Comparison of ENCODE assay signal across 16 cellular contexts in genomic region chr16:69201291-69201690, GRCh38.
"Had no signal": no experiment of that assay in that cellular context is flagged by ENCODE, and none has a peak within 500 bp of the region (broad histone marks: within the 10 kb centered on the region; RNA-seq: fewer than 3 reads in every experiment).

No MANE protein-coding gene starts in this region.

- ATAC-seq: activated CD8-positive, alpha-beta T cell treated with anti-CD3 and anti-CD28 coated beads, Interleukin-2, amount 10 ng/mL, durations not matched to agents 7 days and 5 days; activated naive CD8-positive, alpha-beta T cell treated with anti-CD3 and anti-CD28 coated beads, Interleukin-2, amount 50 U/mL, for 24 hours; gastrocnemius medialis; heart left ventricle; stimulated activated naive B cell treated with anti-CD40 and anti-IgM and Interleukin-4, amounts not matched to agents 10 μg/mL and 1 μg/mL and 100 μg/mL, for 72 hours had no signal

- H3K9me3 Mint-ChIP-seq: activated naive CD8-positive, alpha-beta T cell treated with anti-CD3 and anti-CD28 coated beads, Interleukin-2, amount 50 U/mL, for 24 hours; dendritic cell treated with granulocyte-macrophage colony-stimulating factor and Interleukin-4, amounts not matched to agents 40 ng/mL and 50 ng/mL, for 4 days; stimulated activated naive B cell treated with anti-CD40 and anti-IgM and Interleukin-4, amounts not matched to agents 10 μg/mL and 1 μg/mL and 100 μg/mL, for 72 hours; T-helper 1 cell treated with Interleukin-12 subunit alpha and Interleukin-12 subunit beta and Interleukin-4 antibody, amounts not matched to agents 30 μg/mL and 1 μg/mL, for 36 hours had no signal

- H3K36me3 Mint-ChIP-seq: stimulated activated naive B cell treated with anti-CD40 and anti-IgM and Interleukin-4, amounts not matched to agents 10 μg/mL and 1 μg/mL and 100 μg/mL, for 72 hours had no signal

- H3K4me3 Mint-ChIP-seq: activated CD8-positive, alpha-beta T cell treated with anti-CD3 and anti-CD28 coated beads, Interleukin-2, amount 10 ng/mL, durations not matched to agents 7 days and 5 days; activated naive CD8-positive, alpha-beta T cell treated with anti-CD3 and anti-CD28 coated beads, Interleukin-2, amount 50 U/mL, for 24 hours; dendritic cell treated with granulocyte-macrophage colony-stimulating factor and Interleukin-4, amounts not matched to agents 40 ng/mL and 50 ng/mL, for 4 days; stimulated activated naive B cell treated with anti-CD40 and anti-IgM and Interleukin-4, amounts not matched to agents 10 μg/mL and 1 μg/mL and 100 μg/mL, for 72 hours; T-helper 1 cell treated with Interleukin-12 subunit alpha and Interleukin-12 subunit beta and Interleukin-4 antibody, amounts not matched to agents 30 μg/mL and 1 μg/mL, for 36 hours had no signal

- H3K4me3 ChIP-seq: ascending aorta, gastrocnemius medialis, heart left ventricle, skin epidermis, transverse colon had no signal

- H3K27me3 Mint-ChIP-seq: activated naive CD8-positive, alpha-beta T cell treated with anti-CD3 and anti-CD28 coated beads, Interleukin-2, amount 50 U/mL, for 24 hours; stimulated activated naive B cell treated with anti-CD40 and anti-IgM and Interleukin-4, amounts not matched to agents 10 μg/mL and 1 μg/mL and 100 μg/mL, for 72 hours had no signal

- H3K9me3 ChIP-seq: ascending aorta, gastrocnemius medialis, heart left ventricle, transverse colon had no signal

- H3K36me3 ChIP-seq: ascending aorta, gastrocnemius medialis, heart left ventricle, transverse colon had no signal

- DNase-seq: activated CD4-positive, alpha-beta T cell treated with anti-CD3 and anti-CD28 coated beads for 4 hours; activated CD8-positive, alpha-beta T cell treated with anti-CD3 and anti-CD28 coated beads, Interleukin-2, amount 10 ng/mL, durations not matched to agents 7 days and 5 days; activated naive CD4-positive, alpha-beta T cell; activated naive CD8-positive, alpha-beta T cell treated with anti-CD3 and anti-CD28 coated beads, Interleukin-2, amount 50 U/mL, for 24 hours; effector memory CD4-positive, alpha-beta T cell; gastrocnemius medialis; heart left ventricle; stimulated activated CD4-positive, alpha-beta T cell treated with anti-CD3 and anti-CD28 coated beads, Interleukin-15, amount 100 ng/mL, for 24 hours; stimulated activated CD4-positive, alpha-beta T cell treated with anti-CD3 and anti-CD28 coated beads, Interleukin-4, amount 100 ng/mL, for 1 hour; stimulated activated naive B cell treated with anti-CD40 and anti-IgM and Interleukin-4, amounts not matched to agents 10 μg/mL and 1 μg/mL and 100 μg/mL, for 72 hours; substantia nigra; transverse colon had no signal

- H3K27ac Mint-ChIP-seq: activated CD8-positive, alpha-beta T cell treated with anti-CD3 and anti-CD28 coated beads, Interleukin-2, amount 10 ng/mL, durations not matched to agents 7 days and 5 days; activated naive CD8-positive, alpha-beta T cell treated with anti-CD3 and anti-CD28 coated beads, Interleukin-2, amount 50 U/mL, for 24 hours; dendritic cell treated with granulocyte-macrophage colony-stimulating factor and Interleukin-4, amounts not matched to agents 40 ng/mL and 50 ng/mL, for 4 days; stimulated activated naive B cell treated with anti-CD40 and anti-IgM and Interleukin-4, amounts not matched to agents 10 μg/mL and 1 μg/mL and 100 μg/mL, for 72 hours; T-helper 1 cell treated with Interleukin-12 subunit alpha and Interleukin-12 subunit beta and Interleukin-4 antibody, amounts not matched to agents 30 μg/mL and 1 μg/mL, for 36 hours had no signal

- H3K27ac ChIP-seq: ascending aorta, heart left ventricle had no signal

- H3K27me3 ChIP-seq: ascending aorta, gastrocnemius medialis, heart left ventricle, transverse colon had no signal
